ENCODE assay signal across 2 cellular contexts in the genomic region with DNA sequence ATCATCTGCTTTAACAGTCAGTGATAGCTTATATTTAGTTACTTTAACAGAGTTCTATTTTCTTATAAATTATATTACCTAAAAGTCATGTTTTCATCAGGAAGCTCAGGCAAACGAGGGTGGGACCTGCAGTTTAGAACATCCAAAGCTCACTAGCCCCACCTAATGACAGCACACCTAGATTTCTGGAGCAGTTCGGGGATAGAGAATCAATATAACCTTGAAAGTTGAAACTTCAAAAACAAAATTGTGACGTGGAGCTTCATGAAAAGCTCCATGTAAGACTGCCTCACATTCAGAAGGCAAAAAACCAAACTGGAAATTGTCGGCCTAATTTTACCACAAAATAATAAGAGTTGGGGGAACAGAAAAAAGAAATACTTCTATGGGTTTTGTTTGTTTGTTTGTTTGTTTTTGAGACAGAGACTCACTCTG.
TF ChIP-seq lines count a peak whose summit lies in the region.

No MANE protein-coding gene starts in this region.

TF ChIP-seq in SK-N-SH treated with all-trans-retinoic acid at 6 μM for 48 hours, 23 proteins besides CTCF, POLR2A, EP300 and RAD21 (continued from another document):
- TF ChIP-seq, protein P1, sequence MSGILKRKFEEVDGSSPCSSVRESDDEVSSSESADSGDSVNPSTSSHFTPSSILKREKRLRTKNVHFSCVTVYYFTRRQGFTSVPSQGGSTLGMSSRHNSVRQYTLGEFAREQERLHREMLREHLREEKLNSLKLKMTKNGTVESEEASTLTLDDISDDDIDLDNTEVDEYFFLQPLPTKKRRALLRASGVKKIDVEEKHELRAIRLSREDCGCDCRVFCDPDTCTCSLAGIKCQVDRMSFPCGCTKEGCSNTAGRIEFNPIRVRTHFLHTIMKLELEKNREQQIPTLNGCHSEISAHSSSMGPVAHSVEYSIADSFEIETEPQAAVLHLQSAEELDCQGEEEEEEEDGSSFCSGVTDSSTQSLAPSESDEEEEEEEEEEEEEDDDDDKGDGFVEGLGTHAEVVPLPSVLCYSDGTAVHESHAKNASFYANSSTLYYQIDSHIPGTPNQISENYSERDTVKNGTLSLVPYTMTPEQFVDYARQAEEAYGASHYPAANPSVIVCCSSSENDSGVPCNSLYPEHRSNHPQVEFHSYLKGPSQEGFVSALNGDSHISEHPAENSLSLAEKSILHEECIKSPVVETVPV (CRISPR knock-in tag; IDR thresholded peaks at IDR 0.05) = no peak
- TF ChIP-seq TSHZ2 (CRISPR knock-in tag; IDR thresholded peaks at IDR 0.05) (no peak), ZFP3 (CRISPR knock-in tag; IDR thresholded peaks at IDR 0.05) (no peak), CREB5 (CRISPR knock-in tag; IDR thresholded peaks at IDR 0.05; ENCODE audit: low read depth) (no peak), OSR1 (CRISPR knock-in tag; IDR thresholded peaks at IDR 0.05) (no peak), TOX (CRISPR knock-in tag; IDR thresholded peaks at IDR 0.05; ENCODE audit: borderline replicate concordance) (no peak), POU6F1 (CRISPR knock-in tag; IDR thresholded peaks at IDR 0.05; ENCODE audit: borderline replicate concordance, low read depth) (no peak), ISL1 (CRISPR knock-in tag; IDR thresholded peaks at IDR 0.05) (no peak), PPARA (CRISPR knock-in tag; IDR thresholded peaks at IDR 0.05; ENCODE audit: borderline replicate concordance) (no peak)
TF ChIP-seq in SK-N-SH treated with all-trans-retinoic acid at 6 μM for 48 hours: peak in this region for 0.

TF ChIP-seq in neural cell, 6 proteins besides CTCF, POLR2A, EP300 and RAD21 (continued from another document):
- TF ChIP-seq REST (IDR thresholded peaks at IDR 0.05; ENCODE audit: borderline replicate concordance) = no peak
TF ChIP-seq in neural cell: peak in this region for 0.
